Comparison of ENCODE assay signal across 9 cellular contexts in the genomic region with DNA sequence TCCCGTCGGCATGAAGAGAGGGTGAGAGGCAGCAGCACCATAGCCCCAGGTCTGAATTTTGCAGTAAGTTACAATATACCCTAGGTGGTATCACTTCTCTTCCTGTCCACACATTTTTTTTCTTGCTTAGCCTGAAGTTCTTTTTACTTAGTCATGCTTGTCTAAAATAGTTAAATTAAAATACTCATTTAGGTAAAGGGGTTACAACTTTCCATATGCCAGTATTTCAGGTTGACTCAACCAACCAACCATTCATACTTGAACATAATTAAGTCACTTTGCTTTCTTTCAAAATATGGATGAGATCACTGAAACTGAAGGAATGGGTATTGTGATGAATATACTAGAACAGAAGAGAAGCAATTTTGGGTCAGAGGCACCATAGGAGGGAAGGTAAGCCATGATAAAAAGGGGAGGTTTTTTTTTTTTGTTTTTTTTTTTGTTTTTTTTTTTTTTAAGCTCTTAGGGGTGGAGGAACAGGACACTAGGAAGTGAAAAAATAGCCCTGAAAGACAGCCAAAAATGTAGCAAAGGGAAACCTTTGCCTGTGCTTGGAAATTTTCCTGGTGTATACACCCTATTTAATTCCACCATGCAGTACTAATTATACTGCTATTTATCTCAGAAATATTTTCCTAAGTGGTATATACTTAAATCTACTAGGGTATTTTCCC. TPM values are rescaled to one million over a fixed set of nuclear protein-coding genes. Genes with fewer than 3 reads are reported as not detected.
A peak's percentile ranks its signal among the peaks of the same experiment; 100 is the strongest.
DNase-seq lines count a peak whose midpoint lies in the region; ATAC-seq, FAIRE-seq and TF ChIP-seq lines count a peak whose summit lies in the region.
"Had no signal": no experiment of that assay in that cellular context is flagged by ENCODE, and none has a peak within 500 bp of the region (broad histone marks: within the 10 kb centered on the region; RNA-seq: fewer than 3 reads in every experiment).

No MANE protein-coding gene starts in this region.

- DNase-seq in G401 (ENCODE audit: low spot score): peak; percentile 64
- DNase-seq in endothelial cell (ENCODE audit: low spot score): no peak
- no peak for DNase-seq in NCI-H1436 (lab: John Stamatoyannopoulos, UW)
- no peak for DNase-seq in small intestine
- no peak for DNase-seq in NCI-H82 (lab: John Stamatoyannopoulos, UW)

- no peak overlapping the region for H3K4me3 ChIP-seq in small intestine (ENCODE audit: low read depth in 1 of 2, low read length in 2 of 2)

- no peaks in the 10 kb centered on the region for H3K4me1 ChIP-seq in small intestine (ENCODE audit: control insufficient read depth in 2 of 2, insufficient read depth in 1 of 2, low read depth in 1 of 2, low read length in 1 of 2)

- H3K9me3 Mint-ChIP-seq in endothelial cell (ENCODE audit: unreplicated experiment): no peaks in the 10 kb centered on the region

- peak overlapping the region; percentile 19 for H3K27ac Mint-ChIP-seq in endothelial cell (ENCODE audit: unreplicated experiment)

- no peak for TF ChIP-seq CTCF in endothelial cell (IDR thresholded peaks at IDR 0.05; ENCODE audit: unreplicated experiment)

- no peaks in the 10 kb centered on the region for H3K36me3 ChIP-seq in small intestine (ENCODE audit: control insufficient read depth in 2 of 2, insufficient read depth in 2 of 2, low read length in 2 of 2)

- no peak overlapping the region for H3K27ac ChIP-seq in small intestine (ENCODE audit: low read depth in 1 of 2, low read length in 1 of 2)
- H3K27ac ChIP-seq: HL-60 had no signal

- peaks cover 19% of the 10 kb centered on the region for H3K4me1 Mint-ChIP-seq in endothelial cell (ENCODE audit: unreplicated experiment)

- no peak for FAIRE-seq in small intestine (lab: Jason Lieb, UNC)

- in situ Hi-C loops in G401 (cut with HindIII; ENCODE audit: low sequenced_read_pairs): no loop called here

- H3K36me3 Mint-ChIP-seq in endothelial cell (ENCODE audit: low read depth, unreplicated experiment): no peaks in the 10 kb centered on the region

- no peak overlapping the region for H3K4me3 Mint-ChIP-seq in endothelial cell (ENCODE audit: unreplicated experiment)

- H3K9me3 ChIP-seq in small intestine (ENCODE audit: control insufficient read depth, low read depth): no peaks in the 10 kb centered on the region

- H3K27me3 Mint-ChIP-seq in endothelial cell (ENCODE audit: unreplicated experiment): no peaks in the 10 kb centered on the region

- 76 to 94% (median 76%) methylated on average over 2 of the region's 2 CpGs for WGBS in small intestine, 3 donors

- ATAC-seq in GM19467 (IDR thresholded peaks at IDR 0.05; ENCODE audit: unreplicated experiment): peak; percentile 68
- peak; percentile 91 for ATAC-seq in HG03432 (IDR thresholded peaks at IDR 0.05; ENCODE audit: unreplicated experiment)
- no peak for ATAC-seq in esophagus mucosa

- H3K27me3 ChIP-seq in small intestine (ENCODE audit: control insufficient read depth in 2 of 2, insufficient read depth in 2 of 2, low read length in 2 of 2): no peaks in the 10 kb centered on the region

RNA-seq across cellular contexts. Expression of a gene that starts 41.8 kb away (rescaled TPM):
- total RNA-seq in G401 (2014; rRNA removed; shearing (Covaris generic)): 8.2 and 15.4 TPM in 2 replicates
- 50.9 TPM for total RNA-seq in endothelial cell (ENCODE audit: unreplicated experiment)
- polyA plus RNA-seq in small intestine: 10 to 100 TPM; 11.1 to 18.0 (median 15.2) TPM
- total RNA-seq in esophagus mucosa: 18.9 TPM
